ENCODE assay signal across 16 cellular contexts in genomic region chr12:85627584-85627983, GRCh38.
DNase-seq lines count a peak whose midpoint lies in the region; ATAC-seq and TF ChIP-seq lines count a peak whose summit lies in the region.
"Had no signal": no experiment of that assay in that cellular context is flagged by ENCODE, and none has a peak within 500 bp of the region (broad histone marks: within the 10 kb centered on the region; RNA-seq: fewer than 3 reads in every experiment).

No MANE protein-coding gene starts in this region.

- no peaks in the 10 kb centered on the region for H3K79me2 ChIP-seq in neural progenitor cell (ENCODE audit: low read depth)

- H3K36me3 Mint-ChIP-seq in glutamatergic neuron (ENCODE audit: unreplicated experiment) (no peaks in the 10 kb centered on the region), neural progenitor cell (no peaks in the 10 kb centered on the region)
- H3K36me3 Mint-ChIP-seq: brain, CD14-positive monocyte, naive B cell had no signal

- H3F3A ChIP-seq in neural progenitor cell (ENCODE audit: low read depth): no peaks in the 10 kb centered on the region

- DNase-seq in Daoy (ENCODE audit: low read depth) (peak; percentile 82), LHCN-M2 (ENCODE audit: low read depth) (peak; percentile 86), brain pericyte (ENCODE audit: low read depth, low spot score) (peak; percentile 15), myocyte (ENCODE audit: low read depth) (peak; percentile 33), glutamatergic neuron (no peak), iPS-NIHi7 (ENCODE audit: extremely low spot score) (no peak), neural progenitor cell (ENCODE audit: low spot score) (no peak)
- DNase-seq: activated CD4-positive, alpha-beta T cell treated with anti-CD3 and anti-CD28 coated beads, Interleukin-2, amount 50 U/mL, for 4 hours; naive B cell; NCI-H2029 treated with DMSO at 0.1 percent for 48 hours; NCI-H774; T-helper 9 cell; transverse colon had no signal

- H2AFZ ChIP-seq in neural progenitor cell (replicated peaks): no peak overlapping the region

- H4K20me1 ChIP-seq in neural progenitor cell (ENCODE audit: low read depth): no peaks in the 10 kb centered on the region

- H3K27ac Mint-ChIP-seq in glutamatergic neuron (ENCODE audit: unreplicated experiment) (no peak overlapping the region), neural progenitor cell (no peak overlapping the region)
- H3K27ac Mint-ChIP-seq: brain, naive B cell had no signal

- no peak for TF ChIP-seq CTCF in glutamatergic neuron (IDR thresholded peaks at IDR 0.05; ENCODE audit: partially characterized antibody, unreplicated experiment)
- no peak for TF ChIP-seq CTCF in neural progenitor cell (IDR thresholded peaks at IDR 0.05)

- H3K36me3 ChIP-seq in neural progenitor cell: no peaks in the 10 kb centered on the region
- H3K36me3 ChIP-seq: transverse colon had no signal

- peaks cover 4% of the 10 kb centered on the region for H3K4me1 ChIP-seq in neural progenitor cell
- H3K4me1 ChIP-seq: transverse colon had no signal

- H3K27ac ChIP-seq in neural progenitor cell: no peak overlapping the region
- H3K27ac ChIP-seq: transverse colon had no signal

- H3K9me3 Mint-ChIP-seq in glutamatergic neuron (ENCODE audit: unreplicated experiment) (no peaks in the 10 kb centered on the region), neural progenitor cell (no peaks in the 10 kb centered on the region)

- no peaks in the 10 kb centered on the region for H3K27me3 Mint-ChIP-seq in glutamatergic neuron (ENCODE audit: unreplicated experiment)
- peaks cover 3% of the 10 kb centered on the region for H3K27me3 Mint-ChIP-seq in neural progenitor cell (ENCODE audit: insufficient read depth, low read depth)
- H3K27me3 Mint-ChIP-seq: brain, naive B cell had no signal

- H3K9ac ChIP-seq in neural progenitor cell: no peak overlapping the region

- H3K27me3 ChIP-seq in neural progenitor cell: no peaks in the 10 kb centered on the region
- H3K27me3 ChIP-seq: transverse colon had no signal

- no peak for ATAC-seq in GM21515 (IDR thresholded peaks at IDR 0.05; ENCODE audit: unreplicated experiment)

- no peak overlapping the region for H3K4me2 ChIP-seq in neural progenitor cell

- no peak overlapping the region for H3K4me3 ChIP-seq in neural progenitor cell
- H3K4me3 ChIP-seq: transverse colon had no signal

- H3K4me1 Mint-ChIP-seq in glutamatergic neuron (ENCODE audit: low read depth, unreplicated experiment) (no peaks in the 10 kb centered on the region), neural progenitor cell (no peaks in the 10 kb centered on the region)
- H3K4me1 Mint-ChIP-seq: brain, naive B cell had no signal

- no peaks in the 10 kb centered on the region for H3K9me3 ChIP-seq in neural progenitor cell (ENCODE audit: low read depth)
- H3K9me3 ChIP-seq: transverse colon had no signal

- H3K4me3 Mint-ChIP-seq in glutamatergic neuron (ENCODE audit: unreplicated experiment) (no peak overlapping the region), neural progenitor cell (no peak overlapping the region)
- H3K4me3 Mint-ChIP-seq: brain, CD14-positive monocyte, naive B cell had no signal

Comparison
In these comparisons a context has a peak if more than half of its experiments do, and no peak if none do; other contexts are left out.
1. DNase-seq: peak in Daoy (single experiment), LHCN-M2 (single experiment), brain pericyte (single experiment) and myocyte (single experiment); none in glutamatergic neuron (single experiment), iPS-NIHi7 (single experiment) and neural progenitor cell (single experiment).